8 cellular contexts compared by ENCODE assay signal in the genomic region with DNA sequence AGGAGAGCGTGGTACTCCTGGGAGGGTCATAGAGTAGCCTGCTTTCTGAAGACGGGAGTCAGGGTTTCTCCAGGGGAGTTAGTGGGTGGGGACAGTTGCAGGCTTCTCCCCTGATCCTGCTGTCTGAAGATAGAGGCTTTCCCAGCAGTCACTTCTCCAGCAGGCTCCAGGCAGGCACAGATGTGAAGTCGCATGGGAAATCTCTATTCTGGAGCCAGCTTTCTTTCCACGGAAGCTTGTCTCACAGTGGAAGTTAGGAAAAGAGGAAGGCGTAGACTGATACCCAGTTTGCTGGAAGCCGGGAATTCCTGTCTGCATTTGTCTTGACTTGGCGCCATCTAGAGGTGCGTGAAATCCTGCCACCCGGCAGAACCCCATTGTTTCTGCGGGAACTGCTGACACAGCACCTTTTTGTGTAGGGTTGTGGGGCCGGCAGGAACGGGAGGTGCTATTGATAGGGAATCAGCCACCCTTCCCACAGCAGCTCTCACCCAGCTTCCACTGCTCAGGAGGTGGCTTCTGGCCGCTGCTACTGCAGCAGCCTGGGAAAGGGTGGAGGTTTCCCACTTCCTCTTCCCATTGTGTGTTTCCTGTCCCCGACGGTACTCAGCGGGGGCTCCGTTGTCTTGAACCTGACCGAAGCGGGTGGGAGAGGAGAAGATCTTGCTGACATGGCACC. TPM values are rescaled to one million over a fixed set of nuclear protein-coding genes. Genes with fewer than 3 reads are reported as not detected.
A peak's percentile ranks its signal among the peaks of the same experiment; 100 is the strongest.
DNase-seq lines count a peak whose midpoint lies in the region; ATAC-seq and TF ChIP-seq lines count a peak whose summit lies in the region.

No MANE protein-coding gene starts in this region.

- ATAC-seq in left colon: peak; percentile 86
- ATAC-seq in GM21529 (IDR thresholded peaks at IDR 0.05; ENCODE audit: unreplicated experiment): no peak

- intact Hi-C loops in left colon (cut with DNase I, micrococcal nuclease): loop anchor here in 1 of 2 donors (5.0 kb wide), 1 partner anchor 134 kb away; no protein-coding TSS in a partner anchor

- no peak overlapping the region for H3K4me3 ChIP-seq in coronary artery

- H3K27ac ChIP-seq in coronary artery: peak overlapping the region in 1 of 2 donors; percentile 60

- TF ChIP-seq CTCF in coronary artery (IDR thresholded peaks at IDR 0.05): peak; percentile 77

- peak; percentile 58 for DNase-seq in activated gamma-delta T cell treated with Interleukin-2 at 50 U/mL for 16 hours
- no peak for DNase-seq in activated gamma-delta T cell (lab: John Stamatoyannopoulos, UW)
- peak; percentile 47 for DNase-seq in NCI-H226
- peak; percentile 43 to 56 for DNase-seq in activated CD4-positive, alpha-beta T cell treated with anti-CD3 and anti-CD28 coated beads for 24 hours (ENCODE audit: low read depth in 2 of 2)
- DNase-seq in coronary artery (ENCODE audit: low spot score): peak; percentile 89
- peak; percentile 74 to 84 for DNase-seq in left colon
- DNase-seq in stimulated activated CD4-positive, alpha-beta T cell treated with anti-CD3 and anti-CD28 coated beads, Interleukin-2, amount 100 ng/mL, for 4 hours (ENCODE audit: low read depth): peak; percentile 40

RNA-seq across cellular contexts. Expression of a gene that starts 28.5 kb away (rescaled TPM):
- 1 to 10 TPM in 1 of 2 donors, under 1 TPM in 1; 0.37 to 1.6 TPM for total RNA-seq in left colon

RNA-seq across cellular contexts. Expression of a gene that starts 57.3 kb away (rescaled TPM):
- 10 to 100 TPM; 27.6 to 33.1 TPM for total RNA-seq in left colon
